ENCODE assay signal across 8 cellular contexts in genomic region chr20:37627060-37627766, GRCh38.
A peak's percentile ranks its signal among the peaks of the same experiment; 100 is the strongest.
DNase-seq lines count a peak whose midpoint lies in the region; ATAC-seq, FAIRE-seq and TF ChIP-seq lines count a peak whose summit lies in the region.

No MANE protein-coding gene starts in this region.

- H3K4me3 ChIP-seq in NB4 (ENCODE audit: low read depth, low read length) = no peak overlapping the region

- FAIRE-seq in GM12892 (lab: Jason Lieb, UNC) = peak; percentile 5

- no peak overlapping the region for H3K27ac Mint-ChIP-seq in activated naive CD8-positive, alpha-beta T cell treated with anti-CD3 and anti-CD28 coated beads, Interleukin-2, amount 50 U/mL, for 24 hours
- H3K27ac Mint-ChIP-seq in type B pancreatic cell = peak overlapping the region; percentile 64
- no peak overlapping the region for H3K27ac Mint-ChIP-seq in glutamatergic neuron (ENCODE audit: unreplicated experiment)

- H3K9me3 Mint-ChIP-seq in activated naive CD8-positive, alpha-beta T cell treated with anti-CD3 and anti-CD28 coated beads, Interleukin-2, amount 50 U/mL, for 24 hours = no peaks in the 10 kb centered on the region
- H3K9me3 Mint-ChIP-seq in type B pancreatic cell (no peaks in the 10 kb centered on the region), glutamatergic neuron (ENCODE audit: unreplicated experiment) (peaks cover 2% of the 10 kb centered on the region)

- TF ChIP-seq POLR2A in GM12892 (IDR thresholded peaks at IDR 0.05; ENCODE audit: low read depth, low read length) (no peak), NB4 (IDR thresholded peaks at IDR 0.05; ENCODE audit: extremely low read depth, insufficient read length) (no peak)

- TF ChIP-seq CTCF in NB4 (IDR thresholded peaks at IDR 0.05; ENCODE audit: low read depth, low read length) = no peak
- no peak for TF ChIP-seq CTCF in type B pancreatic cell (conservative IDR thresholded peaks at IDR 0.05)
- no peak for TF ChIP-seq CTCF in glutamatergic neuron (IDR thresholded peaks at IDR 0.05; ENCODE audit: partially characterized antibody, unreplicated experiment)

- H3K27me3 Mint-ChIP-seq in activated naive CD8-positive, alpha-beta T cell treated with anti-CD3 and anti-CD28 coated beads, Interleukin-2, amount 50 U/mL, for 24 hours = peaks cover 47% of the 10 kb centered on the region
- H3K27me3 Mint-ChIP-seq in type B pancreatic cell (peaks cover 70% of the 10 kb centered on the region), glutamatergic neuron (ENCODE audit: unreplicated experiment) (peaks cover 4% of the 10 kb centered on the region)

- ATAC-seq in activated naive CD8-positive, alpha-beta T cell treated with anti-CD3 and anti-CD28 coated beads, Interleukin-2, amount 50 U/mL, for 24 hours = no peak
- ATAC-seq in GM18909 (IDR thresholded peaks at IDR 0.05; ENCODE audit: poor library complexity, unreplicated experiment) = no peak
- ATAC-seq in HG03039 (IDR thresholded peaks at IDR 0.05; ENCODE audit: unreplicated experiment) = no peak

- DNase-seq in GM12892 (ENCODE audit: insufficient read length) (no peak), NB4 (ENCODE audit: low read depth) (peak; percentile 71), islet precursor cell (peak; percentile 84), type B pancreatic cell (ENCODE audit: extremely low spot score, unreplicated experiment) (no peak), glutamatergic neuron (no peak)
- peak; percentile 48 for DNase-seq in activated naive CD8-positive, alpha-beta T cell treated with anti-CD3 and anti-CD28 coated beads, Interleukin-2, amount 50 U/mL, for 24 hours

- no peaks in the 10 kb centered on the region for H3K36me3 Mint-ChIP-seq in activated naive CD8-positive, alpha-beta T cell treated with anti-CD3 and anti-CD28 coated beads, Interleukin-2, amount 50 U/mL, for 24 hours (ENCODE audit: low read depth)
- no peaks in the 10 kb centered on the region for H3K36me3 Mint-ChIP-seq in type B pancreatic cell
- peaks cover 3% of the 10 kb centered on the region for H3K36me3 Mint-ChIP-seq in glutamatergic neuron (ENCODE audit: unreplicated experiment)

- no peak overlapping the region for H3K4me3 Mint-ChIP-seq in activated naive CD8-positive, alpha-beta T cell treated with anti-CD3 and anti-CD28 coated beads, Interleukin-2, amount 50 U/mL, for 24 hours
- H3K4me3 Mint-ChIP-seq in type B pancreatic cell (no peak overlapping the region), glutamatergic neuron (ENCODE audit: unreplicated experiment) (no peak overlapping the region)

- H3K4me1 Mint-ChIP-seq in activated naive CD8-positive, alpha-beta T cell treated with anti-CD3 and anti-CD28 coated beads, Interleukin-2, amount 50 U/mL, for 24 hours = no peaks in the 10 kb centered on the region
- H3K4me1 Mint-ChIP-seq in type B pancreatic cell (ENCODE audit: unreplicated experiment) (no peaks in the 10 kb centered on the region), glutamatergic neuron (ENCODE audit: low read depth, unreplicated experiment) (peaks cover 11% of the 10 kb centered on the region)

Comparison
In these comparisons a context has a peak if more than half of its experiments do, and no peak if none do; other contexts are left out.
1. DNase-seq: peak in NB4 (single experiment), activated naive CD8-positive, alpha-beta T cell treated with anti-CD3 and anti-CD28 coated beads, Interleukin-2, amount 50 U/mL, for 24 hours (single experiment) and islet precursor cell (single experiment); none in GM12892 (single experiment), type B pancreatic cell (single experiment) and glutamatergic neuron (single experiment).